ENCODE assay signal across 21 cellular contexts in genomic region chr6:107344383-107344782, GRCh38.
DNase-seq lines count a peak whose midpoint lies in the region; ATAC-seq and TF ChIP-seq lines count a peak whose summit lies in the region.
"Had no signal": no experiment of that assay in that cellular context is flagged by ENCODE, and none has a peak within 500 bp of the region (broad histone marks: within the 10 kb centered on the region; RNA-seq: fewer than 3 reads in every experiment).

No MANE protein-coding gene starts in this region.

- CTCF ChIA-PET in RWPE1 (lab: Yijun Ruan, JAX), result no interaction called here

- H3K27ac ChIP-seq in RWPE1, result no peak overlapping the region
- H3K27ac ChIP-seq: C4-2B, Peyer's patch had no signal

- POLR2A ChIA-PET in RWPE1 (lab: Yijun Ruan, JAX; ENCODE audit: low non-redundant PET), result no interaction called here

- no peak for ATAC-seq in stimulated activated memory B cell treated with anti-CD40 and anti-IgM and Interleukin-4, amounts not matched to agents 10 μg/mL and 1 μg/mL and 100 μg/mL, for 72 hours
- ATAC-seq: CD8-positive, alpha-beta T cell had no signal

- no peaks in the 10 kb centered on the region for H3K9me3 Mint-ChIP-seq in stimulated activated memory B cell treated with anti-CD40 and anti-IgM and Interleukin-4, amounts not matched to agents 10 μg/mL and 1 μg/mL and 100 μg/mL, for 72 hours
- H3K9me3 Mint-ChIP-seq: CD8-positive, alpha-beta T cell had no signal

- no peaks in the 10 kb centered on the region for H3K27me3 Mint-ChIP-seq in stimulated activated memory B cell treated with anti-CD40 and anti-IgM and Interleukin-4, amounts not matched to agents 10 μg/mL and 1 μg/mL and 100 μg/mL, for 72 hours

- DNase-seq in NCI-H82 (lab: John Stamatoyannopoulos, UW) (peak; percentile 49), NCI-H82 treated with DMSO at 0.1 percent for 48 hours (lab: John Stamatoyannopoulos, UW; ENCODE audit: unreplicated experiment) (no peak), NAMALWA (ENCODE audit: low spot score) (peak; percentile 26), SK-N-DZ (ENCODE audit: low spot score) (peak; percentile 24), dermis blood vessel endothelial cell (no peak), RWPE1 (ENCODE audit: low spot score) (no peak)
- no peak for DNase-seq in activated naive CD4-positive, alpha-beta T cell (lab: John Stamatoyannopoulos, UW)
- DNase-seq: 8988T; Caco-2; CD8-positive, alpha-beta T cell; KBM-7; NCI-H1092 treated with DMSO at 0.1 percent for 48 hours; NCI-H1436; NCI-H187; NCI-H2081 treated with DMSO at 0.1 percent for 48 hours; NCI-H774; Peyer's patch; SIG-M5; T-helper 2 cell had no signal

- peaks cover 15% of the 10 kb centered on the region for H3K4me1 Mint-ChIP-seq in stimulated activated memory B cell treated with anti-CD40 and anti-IgM and Interleukin-4, amounts not matched to agents 10 μg/mL and 1 μg/mL and 100 μg/mL, for 72 hours

- no peaks in the 10 kb centered on the region for H3K36me3 Mint-ChIP-seq in stimulated activated memory B cell treated with anti-CD40 and anti-IgM and Interleukin-4, amounts not matched to agents 10 μg/mL and 1 μg/mL and 100 μg/mL, for 72 hours
- H3K36me3 Mint-ChIP-seq: CD8-positive, alpha-beta T cell had no signal

- H3K4me3 Mint-ChIP-seq in stimulated activated memory B cell treated with anti-CD40 and anti-IgM and Interleukin-4, amounts not matched to agents 10 μg/mL and 1 μg/mL and 100 μg/mL, for 72 hours, result no peak overlapping the region
- H3K4me3 Mint-ChIP-seq: CD8-positive, alpha-beta T cell had no signal

- peak overlapping the region; percentile 3 for H3K27ac Mint-ChIP-seq in stimulated activated memory B cell treated with anti-CD40 and anti-IgM and Interleukin-4, amounts not matched to agents 10 μg/mL and 1 μg/mL and 100 μg/mL, for 72 hours
- H3K27ac Mint-ChIP-seq: CD8-positive, alpha-beta T cell had no signal

- TF ChIP-seq CTCF in RWPE1 (conservative IDR thresholded peaks at IDR 0.05; ENCODE audit: low read depth), result no peak

Comparison
In these comparisons a context has a peak if more than half of its experiments do, and no peak if none do; other contexts are left out.
1. DNase-seq: peak in NCI-H82 (single experiment), NAMALWA (single experiment) and SK-N-DZ (single experiment); none in NCI-H82 treated with DMSO at 0.1 percent for 48 hours (single experiment), dermis blood vessel endothelial cell (single experiment), activated naive CD4-positive, alpha-beta T cell (0 of 4) and RWPE1 (single experiment).